Comparison of ENCODE assay signal across 31 cellular contexts in genomic region chr5:137945825-137946224, GRCh38. TPM values are rescaled to one million over a fixed set of nuclear protein-coding genes. Genes with fewer than 3 reads are reported as not detected.
"Had no signal": no experiment of that assay in that cellular context is flagged by ENCODE, and none has a peak within 500 bp of the region (broad histone marks: within the 10 kb centered on the region; RNA-seq: fewer than 3 reads in every experiment).

No MANE protein-coding gene starts in this region.

- ATAC-seq: foreskin keratinocyte, gastroesophageal sphincter, heart left ventricle, left cardiac atrium, left lung, left ventricle myocardium superior, lower lobe of right lung, mucosa of descending colon had no signal

- H3K4me3 ChIP-seq: coronary artery, dorsolateral prefrontal cortex, esophagus muscularis mucosa, gastroesophageal sphincter, heart left ventricle, hepatocyte, left lung, lower lobe of right lung, mucosa of descending colon had no signal

- H3K4me2 ChIP-seq: hepatocyte had no signal

- H3K27me3 ChIP-seq: dorsolateral prefrontal cortex, esophagus muscularis mucosa, foreskin keratinocyte, gastroesophageal sphincter, heart left ventricle, hepatocyte, left lung had no signal

- FAIRE-seq: colon, endothelial cell of umbilical vein, frontal cortex, keratinocyte had no signal

- DNase-seq: dermis blood vessel endothelial cell; dorsolateral prefrontal cortex; effector CD4-positive, alpha-beta T cell; effector memory CD4-positive, alpha-beta T cell; foreskin keratinocyte; heart left ventricle; hypothalamus; immature natural killer cell; left cardiac atrium; left lung; left ventricle myocardium superior; lower lobe of right lung; mesenchymal stem cell; mucosa of descending colon had no signal

- H3K9me3 ChIP-seq: esophagus muscularis mucosa, gastroesophageal sphincter, heart left ventricle, left lung, lower lobe of right lung, mucosa of descending colon had no signal

- H3K9me3 Mint-ChIP-seq: immature natural killer cell, mesothelial cell of epicardium had no signal

- H3K4me1 ChIP-seq: foreskin keratinocyte, left lung, lower lobe of right lung had no signal

- H3K27ac Mint-ChIP-seq: mesothelial cell of epicardium had no signal

- H3K27ac ChIP-seq: coronary artery, esophagus muscularis mucosa, foreskin keratinocyte, gastroesophageal sphincter, heart left ventricle, hepatocyte, left lung, lower lobe of right lung had no signal

- H2AFZ ChIP-seq: hepatocyte had no signal

- H3K79me2 ChIP-seq: hepatocyte had no signal

- H3K4me3 Mint-ChIP-seq: immature natural killer cell, mesothelial cell of epicardium had no signal

- H3K4me1 Mint-ChIP-seq: immature natural killer cell, mesothelial cell of epicardium had no signal

RNA-seq across cellular contexts. Expression of gene PKD2L2, which starts 56.6 kb away (rescaled TPM):
- total RNA-seq: endothelial cell of umbilical vein, epithelial cell of proximal tubule, fibroblast of lung, fibroblast of villous mesenchyme, foreskin keratinocyte, frontal cortex, hepatocyte, kidney epithelial cell, left lung, lower leg skin, lower lobe of right lung, lung microvascular endothelial cell, mesenteric fat pad, mesothelial cell of epicardium, mucosa of descending colon, myocyte had no signal
- polyA plus RNA-seq: endothelial cell of umbilical vein, fibroblast of lung, keratinocyte had no signal
